Comparison of ENCODE assay signal across 8 cellular contexts in the genomic region with DNA sequence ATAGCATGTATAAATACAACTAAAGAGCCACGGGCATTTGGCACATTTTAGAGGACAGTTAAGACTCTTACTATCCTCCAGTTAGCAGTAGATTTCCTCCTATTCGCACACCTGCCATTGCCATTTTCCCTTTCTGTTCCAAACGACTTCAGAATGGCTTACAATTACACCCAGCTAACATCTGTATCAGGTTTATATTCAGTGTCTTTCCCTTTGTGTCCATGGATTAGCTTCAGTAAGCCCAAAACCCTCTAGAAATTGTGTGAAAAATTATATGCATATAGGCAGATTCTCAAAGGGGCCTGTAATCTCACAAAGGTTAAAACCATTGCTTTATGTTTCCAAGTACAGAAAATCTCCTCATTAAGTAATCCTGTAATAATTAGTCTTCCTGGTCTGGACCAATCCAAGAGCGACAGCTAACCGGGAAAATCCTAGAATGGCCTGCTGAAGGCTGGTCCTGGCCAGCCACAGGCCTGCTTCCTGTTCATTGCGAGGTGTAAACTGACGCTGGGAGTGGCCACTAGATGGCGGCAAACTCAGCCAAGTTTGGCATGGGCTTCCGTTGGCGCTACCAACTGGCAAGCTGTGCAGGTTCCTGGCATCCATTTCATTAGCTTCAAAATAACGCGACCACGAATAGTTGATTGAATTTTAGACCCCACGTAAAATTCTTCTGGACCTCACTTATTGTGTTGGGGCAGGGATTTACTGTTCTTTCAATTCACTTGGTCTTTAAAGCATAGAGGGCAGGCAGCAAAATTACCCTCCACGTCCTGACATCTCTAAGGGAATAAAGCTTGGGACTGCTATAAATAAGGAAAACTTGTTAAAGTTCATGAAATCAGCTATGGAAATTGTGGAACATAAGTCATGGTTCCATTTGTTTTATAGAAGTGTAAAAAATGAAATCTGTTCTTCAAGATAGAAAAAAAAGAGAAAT. TPM values are rescaled to one million over a fixed set of nuclear protein-coding genes. Genes with fewer than 3 reads are reported as not detected.
DNase-seq lines count a peak whose midpoint lies in the region; ATAC-seq and TF ChIP-seq lines count a peak whose summit lies in the region.

No MANE protein-coding gene starts in this region.

- TF ChIP-seq CTCF in C4-2B (conservative IDR thresholded peaks at IDR 0.05), result peak; percentile 82

- H3K4me1 Mint-ChIP-seq in activated CD4-positive, alpha-beta memory T cell treated with anti-CD3 and anti-CD28 coated beads for 36 hours (ENCODE audit: low read depth), result peaks cover 85% of the 10 kb centered on the region

- H3K36me3 Mint-ChIP-seq in activated CD4-positive, alpha-beta memory T cell treated with anti-CD3 and anti-CD28 coated beads for 36 hours, result peaks cover 29% of the 10 kb centered on the region

- POLR2A ChIA-PET in activated CD4-positive, alpha-beta memory T cell treated with anti-CD3 and anti-CD28 coated beads for 36 hours (lab: Charles Lee), result interaction anchor here (0.6 to 1.9 kb wide), 10 partner anchors 11 to 157 kb away, joined by 3 to 7 read pairs (median 4); no protein-coding TSS in a partner anchor

- no peaks in the 10 kb centered on the region for H3K27me3 Mint-ChIP-seq in activated CD4-positive, alpha-beta memory T cell treated with anti-CD3 and anti-CD28 coated beads for 36 hours

- intact Hi-C loops in activated CD4-positive, alpha-beta memory T cell treated with anti-CD3 and anti-CD28 coated beads for 36 hours (cut with micrococcal nuclease), result loop anchor here (1.0 to 5.0 kb wide), 7 partner anchors 11 to 174 kb away; no protein-coding TSS in a partner anchor

- ATAC-seq in GM19395 (IDR thresholded peaks at IDR 0.05; ENCODE audit: unreplicated experiment) (peak; percentile 91), HG03571 (IDR thresholded peaks at IDR 0.05; ENCODE audit: unreplicated experiment) (peak; percentile 89)

- CTCF ChIA-PET in activated CD4-positive, alpha-beta memory T cell treated with anti-CD3 and anti-CD28 coated beads for 36 hours (lab: Charles Lee), result interaction anchor here (0.6 to 7.6 kb wide), 53 partner anchors 9 to 1474 kb away, joined by 3 to 161 read pairs (median 5); a partner anchor contains a TSS

- H3K27ac ChIP-seq in C4-2B, result no peak overlapping the region

- peaks cover 5% of the 10 kb centered on the region for H3K9me3 Mint-ChIP-seq in activated CD4-positive, alpha-beta memory T cell treated with anti-CD3 and anti-CD28 coated beads for 36 hours

- H3K27ac Mint-ChIP-seq in activated CD4-positive, alpha-beta memory T cell treated with anti-CD3 and anti-CD28 coated beads for 36 hours, result peak overlapping the region; percentile 79

- peak overlapping the region; percentile 30 for H3K4me3 Mint-ChIP-seq in activated CD4-positive, alpha-beta memory T cell treated with anti-CD3 and anti-CD28 coated beads for 36 hours

- DNase-seq in NCI-H82 (lab: John Stamatoyannopoulos, UW) (peak; percentile 93), mesenteric fat pad (ENCODE audit: low spot score) (peak; percentile 96)
- peak; percentile 95 for DNase-seq in activated CD4-positive, alpha-beta memory T cell treated with anti-CD3 and anti-CD28 coated beads for 36 hours
- DNase-seq in effector CD8-positive, alpha-beta T cell (lab: John Stamatoyannopoulos, UW), result peak; percentile 82
- peak; percentile 87 to 89 for DNase-seq in stimulated activated CD8-positive, alpha-beta memory T cell treated with anti-CD3 and anti-CD28 coated beads, Interleukin-2, amount 100 ng/mL, for 48 hours (ENCODE audit: low read depth in 2 of 2)

RNA-seq across cellular contexts. Expression of a gene that starts 17.1 kb away (rescaled TPM):
- total RNA-seq in activated CD4-positive, alpha-beta memory T cell treated with anti-CD3 and anti-CD28 coated beads for 36 hours, result 10 to 100 TPM; 79.8 to 87.7 TPM
- total RNA-seq in mesenteric fat pad, result 15.6 TPM
